In the genomic region with DNA sequence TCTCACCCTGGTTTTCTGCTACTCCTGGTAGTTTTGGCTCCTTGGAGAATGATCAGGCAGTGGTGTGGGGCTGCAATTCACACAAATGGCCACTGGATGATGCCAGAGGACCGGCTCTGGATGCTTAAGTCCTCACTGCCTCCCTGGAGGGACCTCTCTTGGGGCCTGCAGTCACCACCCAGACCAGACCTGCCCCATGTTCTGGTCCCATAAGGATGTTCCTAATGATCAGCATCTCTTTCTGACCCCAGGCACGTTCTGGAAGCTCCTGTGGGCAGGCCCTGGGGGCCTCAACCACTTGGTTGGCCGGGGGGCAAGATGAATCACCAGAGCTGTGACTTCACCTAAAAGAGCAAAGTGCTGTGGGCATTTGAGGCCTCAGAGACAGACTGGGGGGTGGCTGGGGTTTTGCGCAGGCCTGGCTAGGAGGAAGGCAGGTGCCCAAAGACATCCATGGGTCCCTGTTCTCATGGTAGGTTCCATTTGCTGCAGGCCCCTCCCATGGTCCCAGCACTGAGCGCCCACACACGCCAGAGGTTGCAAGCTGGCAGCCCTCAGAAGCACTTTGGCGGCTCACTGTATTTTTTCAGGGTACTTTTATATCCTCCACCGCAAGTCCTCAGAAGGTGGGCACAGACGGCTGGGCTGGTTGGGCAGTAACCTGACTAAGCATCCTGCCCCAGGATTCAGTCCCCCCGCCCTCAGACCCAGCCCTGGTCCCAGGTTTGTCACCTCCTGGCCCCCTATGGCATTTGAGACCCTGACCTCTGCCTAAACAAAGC, we compare ENCODE assay signal across 8 cellular contexts. TPM values are rescaled to one million over a fixed set of nuclear protein-coding genes. Genes with fewer than 3 reads are reported as not detected.
A peak's percentile ranks its signal among the peaks of the same experiment; 100 is the strongest.
DNase-seq lines count a peak whose midpoint lies in the region; ATAC-seq and TF ChIP-seq lines count a peak whose summit lies in the region.

No MANE protein-coding gene starts in this region.

- TF ChIP-seq POLR2A in testis (IDR thresholded peaks at IDR 0.05): no peak

- H3K36me3 ChIP-seq in MG63: no peaks in the 10 kb centered on the region
- no peaks in the 10 kb centered on the region for H3K36me3 ChIP-seq in testis (ENCODE audit: low read depth, missing control alignments)

- 0 out of 2 replicates have a peak, but pooled peaks cover 4% of the 10 kb centered on the region for H3K9me3 ChIP-seq in MG63
- H3K9me3 ChIP-seq in testis: no peaks in the 10 kb centered on the region

- no peaks in the 10 kb centered on the region for H3K4me1 ChIP-seq in testis

- H3K4me3 ChIP-seq in MG63: no peak overlapping the region
- no peak overlapping the region for H3K4me3 ChIP-seq in testis

- H3K27me3 ChIP-seq in MG63: no peaks in the 10 kb centered on the region
- H3K27me3 ChIP-seq in testis: no peaks in the 10 kb centered on the region

- intact Hi-C loops in testis (cut with DNase I; ENCODE audit: low total_unique reads): loop anchor here (5.0 kb wide), 1 partner anchor 286 kb away; no protein-coding TSS in a partner anchor

- H3K27ac ChIP-seq in testis: no peak overlapping the region

- peak; percentile 84 for DNase-seq in EL
- DNase-seq in MG63: peak; percentile 60
- peak; percentile 97 to 98 for DNase-seq in SHP77 (lab: John Stamatoyannopoulos, UW)
- DNase-seq in activated effector memory CD4-positive, alpha-beta T cell treated with Interleukin-2 at 50 U/mL for 16 hours: peak; percentile 52
- DNase-seq in foreskin melanocyte: peak; percentile 67
- peak; percentile 76 for DNase-seq in occipital lobe (lab: John Stamatoyannopoulos, UW)
- peak; percentile 92 for DNase-seq in testis

- TF ChIP-seq CTCF in testis (IDR thresholded peaks at IDR 0.05): peak; percentile 98 to 100 (median 99)

- no peak for ATAC-seq in GM18870 (IDR thresholded peaks at IDR 0.05; ENCODE audit: unreplicated experiment)

- WGBS in testis, 2 donors: 65 to 75% methylated on average over 7 to 10 of the region's 10 CpGs

RNA-seq across cellular contexts. Expression of a gene that starts 53.2 kb away (rescaled TPM):
- total RNA-seq in MG63 (2014; rRNA removed; shearing (Covaris generic); ENCODE audit: low replicate concordance): 0.91 and 2.5 TPM in 2 replicates
- total RNA-seq in occipital lobe (5.6 TPM), testis (10 to 100 TPM; 33.5 to 47.5 TPM)
- polyA plus RNA-seq in testis (ENCODE audit: insufficient read depth, low read depth, low replicate concordance): 26.1 TPM
